Comparison of ENCODE assay signal across 10 cellular contexts in genomic region chr4:80074059-80074458, GRCh38. TPM values are rescaled to one million over a fixed set of nuclear protein-coding genes. Genes with fewer than 3 reads are reported as not detected.
DNase-seq lines count a peak whose midpoint lies in the region; ATAC-seq, FAIRE-seq and TF ChIP-seq lines count a peak whose summit lies in the region.
"Had no signal": no experiment of that assay in that cellular context is flagged by ENCODE, and none has a peak within 500 bp of the region (broad histone marks: within the 10 kb centered on the region; RNA-seq: fewer than 3 reads in every experiment).

No MANE protein-coding gene starts in this region.

- H3K4ac ChIP-seq in H9 (ENCODE audit: low read depth, low read length) = no peak overlapping the region

- H3K27ac Mint-ChIP-seq in GM23338 (no peak overlapping the region), nephron (peak overlapping the region; percentile 97 to 99 (median 99)), H9 (no peak overlapping the region)

- TF ChIP-seq CTCF in GM23338 (conservative IDR thresholded peaks at IDR 0.05; ENCODE audit: low read depth in 2 of 2) (no peak), GM12878 (IDR thresholded peaks at IDR 0.05 in 2 of 3, conservative IDR thresholded peaks at IDR 0.05 in 1 of 3; ENCODE audit: control insufficient read depth in 2 of 3, extremely low read depth in 1 of 3, insufficient read depth in 1 of 3, low read depth in 3 of 3, low read length in 3 of 3) (no peak), nephron (IDR thresholded peaks at IDR 0.05; ENCODE audit: unreplicated experiment in 3 of 3) (no peak), H9 (conservative IDR thresholded peaks at IDR 0.05) (no peak)

- H3K4me1 ChIP-seq in ACC112 (ENCODE audit: control insufficient read depth, insufficient read depth, low read length, unreplicated experiment) = peaks cover 41% of the 10 kb centered on the region
- H3K4me1 ChIP-seq in GM23338 (ENCODE audit: insufficient read depth) = peaks cover 22% of the 10 kb centered on the region
- peaks cover 48% of the 10 kb centered on the region for H3K4me1 ChIP-seq in GM12878 (ENCODE audit: control insufficient read depth, insufficient read depth, low read length)
- no peaks in the 10 kb centered on the region; the same call in 1 of the 2 replicates for H3K4me1 ChIP-seq in H9 (ENCODE audit: insufficient read depth, low read length)

- in situ Hi-C loops in GM12878 (cut with MboI) = loop anchor here (25.0 kb wide), 1 partner anchor 1312 kb away; no protein-coding TSS in a partner anchor

- H3K4me3 Mint-ChIP-seq in GM23338 = peak overlapping the region; percentile 91; the same call in 1 of the 3 replicates
- peak overlapping the region; percentile 24 to 98 (median 96) for H3K4me3 Mint-ChIP-seq in nephron
- no peak overlapping the region for H3K4me3 Mint-ChIP-seq in H9

- H3K79me2 ChIP-seq in ACC112 (ENCODE audit: control insufficient read depth, insufficient read depth, low read length, unreplicated experiment) (peaks cover 34% of the 10 kb centered on the region), GM23338 (replicated peaks; ENCODE audit: insufficient read depth) (no peaks in the 10 kb centered on the region), GM12878 (ENCODE audit: control insufficient read depth, insufficient read depth, low read length) (peaks cover 11% of the 10 kb centered on the region), H9 (ENCODE audit: insufficient read depth, low read length) (no peaks in the 10 kb centered on the region)

- no peaks in the 10 kb centered on the region for H3K79me1 ChIP-seq in H9 (ENCODE audit: insufficient read depth, low read depth, low read length, poor library complexity, severe bottlenecking)

- TF ChIP-seq RAD21 in GM12878 (IDR thresholded peaks at IDR 0.05; ENCODE audit: insufficient read depth, low read depth, low read length) = no peak

- H3K18ac ChIP-seq in H9 (ENCODE audit: insufficient read length, low read depth, low read length) = no peak overlapping the region

- TF ChIP-seq EP300 in GM12878 (IDR thresholded peaks at IDR 0.05; ENCODE audit: borderline replicate concordance in 1 of 2, control insufficient read depth in 1 of 2, low read depth in 2 of 2, low read length in 2 of 2) = no peak

- H4K20me1 ChIP-seq in GM23338 (replicated peaks; ENCODE audit: insufficient read depth) (no peaks in the 10 kb centered on the region), GM12878 (ENCODE audit: control insufficient read depth, insufficient read depth) (no peaks in the 10 kb centered on the region), H9 (ENCODE audit: control insufficient read depth, insufficient read depth, insufficient read length) (no peaks in the 10 kb centered on the region)

- SMC1A ChIA-PET in GM12878 (lab: Charles Lee; ENCODE audit: uncharacterized antibody, unreplicated experiment) = interaction anchor here (0.6 to 5.1 kb wide), 13 partner anchors 14 to 156 kb away, joined by 3 to 21 read pairs (median 4); no protein-coding TSS in a partner anchor

- no peaks in the 10 kb centered on the region for H3K9me2 ChIP-seq in GM23338 (ENCODE audit: insufficient read depth)

- FAIRE-seq in GM12878 (lab: Jason Lieb, UNC) (peak; percentile 47), RCC 7860 (lab: Jason Lieb, UNC) (no peak)
- FAIRE-seq: frontal cortex had no signal

- intact Hi-C loops in GM12878 (cut with micrococcal nuclease; ENCODE audit: unreplicated experiment) = loop anchor here (5.0 kb wide), 1 partner anchor 157 kb away; no protein-coding TSS in a partner anchor

- H3K23me2 ChIP-seq in H9 (ENCODE audit: insufficient read length, low read depth, low read length, poor library complexity, severe bottlenecking) = peaks cover 18% of the 10 kb centered on the region

- no peak overlapping the region for H3T11ph ChIP-seq in H9 (ENCODE audit: low read length)

- H3K27me3 ChIP-seq in ACC112 (ENCODE audit: insufficient read depth, low read length) (no peaks in the 10 kb centered on the region), GM23338 (ENCODE audit: insufficient read depth) (peaks cover 33% of the 10 kb centered on the region), GM12878 (replicated peaks in 1 of 2; ENCODE audit: control insufficient read depth in 2 of 2, insufficient read depth in 2 of 2, low read length in 1 of 2) (no peaks in the 10 kb centered on the region; a peak in 1 of 4 replicates), H9 (ENCODE audit: insufficient read depth, low read length) (no peaks in the 10 kb centered on the region)

- RAD21 ChIA-PET in GM12878 (lab: Charles Lee; ENCODE audit: unreplicated experiment) = interaction anchor here (0.6 to 3.9 kb wide), 14 partner anchors 9 to 382 kb away, joined by 3 to 24 read pairs (median 3); no protein-coding TSS in a partner anchor

- no peak overlapping the region for H4K91ac ChIP-seq in H9 (ENCODE audit: insufficient read length, low read depth, low read length)

- H3K27ac ChIP-seq in ACC112 (ENCODE audit: low read depth, low read length) (peak overlapping the region; percentile 88), GM23338 (ENCODE audit: low read depth) (no peak overlapping the region), GM12878 (ENCODE audit: control insufficient read depth, insufficient read depth) (peak overlapping the region; percentile 70), H9 (ENCODE audit: insufficient read length, low read depth, low read length) (no peak overlapping the region)

- no peak overlapping the region for H3K14ac ChIP-seq in H9 (ENCODE audit: insufficient read depth, low read length)

- H3K36me3 ChIP-seq in ACC112 (ENCODE audit: insufficient read depth, low read length) (0 out of 2 replicates have a peak, but pooled peaks cover 3% of the 10 kb centered on the region), GM23338 (ENCODE audit: insufficient read depth) (no peaks in the 10 kb centered on the region; the same call in 1 of the 2 replicates), GM12878 (ENCODE audit: control insufficient read depth in 2 of 2, insufficient read depth in 2 of 2, low read length in 1 of 2) (no peaks in the 10 kb centered on the region)

- H3K9ac ChIP-seq in GM12878 (ENCODE audit: control insufficient read depth, insufficient read depth, low read length) = no peak overlapping the region
- no peak overlapping the region for H3K9ac ChIP-seq in H9 (ENCODE audit: extremely low read depth, insufficient read length, low read length)

- no peak overlapping the region for H2BK5ac ChIP-seq in H9 (ENCODE audit: insufficient read length, low read length)

- POLR2A ChIA-PET in GM12878 (lab: Charles Lee) = interaction anchor here (0.6 to 1.6 kb wide), 4 partner anchors 10 to 18 kb away, joined by 3 to 9 read pairs (median 4); no protein-coding TSS in a partner anchor

- ATAC-seq in GM23338 = no peak
- no peak for ATAC-seq in GM12878

- H3K4me3 ChIP-seq in ACC112 (ENCODE audit: low read depth, low read length) = 0 out of 2 replicates have a peak overlapping the region, but pooled peaks have one; percentile 81
- H3K4me3 ChIP-seq in GM23338 = no peak overlapping the region
- no peak overlapping the region for H3K4me3 ChIP-seq in GM12878

- no peak overlapping the region for H2BK12ac ChIP-seq in H9 (ENCODE audit: insufficient read length, low read depth, low read length)

- H2AFZ ChIP-seq in ACC112 (ENCODE audit: low read length, unreplicated experiment) (no peak overlapping the region), GM23338 (no peak overlapping the region), GM12878 (ENCODE audit: control insufficient read depth, low read depth, low read length) (peak overlapping the region; percentile 86; the same call in 1 of the 2 replicates), H9 (ENCODE audit: low read length) (no peak overlapping the region)

- H3F3A ChIP-seq in GM23338 (replicated peaks; ENCODE audit: low read depth) = no peaks in the 10 kb centered on the region

- H2BK120ac ChIP-seq in H9 (ENCODE audit: low read depth, low read length, poor library complexity, severe bottlenecking) = no peak overlapping the region

- no peak overlapping the region for H4K5ac ChIP-seq in H9 (ENCODE audit: insufficient read length, low read depth, low read length)

- CTCF ChIA-PET in GM12878 (lab: Yijun Ruan, JAX) = interaction anchor here (0.6 to 2.7 kb wide), 4 partner anchors 16 to 157 kb away, joined by 3 to 11 read pairs (median 4); no protein-coding TSS in a partner anchor

- BruUV-seq in GM12878 (replicated peaks; lab: Mats Ljungman, UMichigan) = no TSS peak

- H2BK20ac ChIP-seq in H9 (ENCODE audit: low read depth, low read length, poor library complexity, severe bottlenecking) = no peak overlapping the region

- H3K9me3 Mint-ChIP-seq in GM23338 = peaks cover 2% of the 10 kb centered on the region; the same call in 1 of the 3 replicates
- peaks cover 2% of the 10 kb centered on the region for H3K9me3 Mint-ChIP-seq in nephron
- H3K9me3 Mint-ChIP-seq in H9 = peaks cover 0 to 2% of the 10 kb centered on the region in 2 experiments; a peak in 3 of 5 replicates

- H3K56ac ChIP-seq in H9 (ENCODE audit: insufficient read length, low read depth, low read length) = no peak overlapping the region

- DNase-seq in GM23338 (ENCODE audit: low spot score) (no peak), GM12878 (ENCODE audit: low read depth, low spot score) (no peak), RCC 7860 (ENCODE audit: low spot score) (no peak), GDM1 (lab: John Stamatoyannopoulos, UW) (no peak), hypothalamus (lab: John Stamatoyannopoulos, UW) (no peak), H9 (no peak)
- DNase-seq: C1 segment of cervical spinal cord had no signal

- no peak overlapping the region for H2BK15ac ChIP-seq in H9 (ENCODE audit: low read depth, low read length)

- no peak overlapping the region for H2AK5ac ChIP-seq in H9 (ENCODE audit: insufficient read length, low read length)

- H4K8ac ChIP-seq in H9 (replicated peaks; ENCODE audit: insufficient read length, low read depth, low read length) = no peak overlapping the region

- peaks cover 23% of the 10 kb centered on the region for H3K4me1 Mint-ChIP-seq in GM23338
- H3K4me1 Mint-ChIP-seq in nephron = peaks cover 45% of the 10 kb centered on the region
- peaks cover 13 to 14% of the 10 kb centered on the region in 2 experiments for H3K4me1 Mint-ChIP-seq in H9

- no peak overlapping the region for H3K4me2 ChIP-seq in GM23338
- peak overlapping the region; percentile 93 for H3K4me2 ChIP-seq in GM12878 (ENCODE audit: control insufficient read depth, insufficient read depth)
- H3K4me2 ChIP-seq in H9 (ENCODE audit: insufficient read depth, insufficient read length, low read length) = no peak overlapping the region

- no peak for TF ChIP-seq POLR2A in GM12878 (IDR thresholded peaks at IDR 0.05; ENCODE audit: low read depth, low read length)

- H3K9me3 ChIP-seq in GM12878 (replicated peaks; ENCODE audit: control insufficient read depth, insufficient read depth, low read length) (no peaks in the 10 kb centered on the region), H9 (ENCODE audit: control insufficient read depth, low read depth, low read length) (no peaks in the 10 kb centered on the region)

- H3K36me3 Mint-ChIP-seq in GM23338 (ENCODE audit: low read depth) = no peaks in the 10 kb centered on the region
- peaks cover 12% of the 10 kb centered on the region for H3K36me3 Mint-ChIP-seq in nephron (ENCODE audit: low read depth)
- H3K36me3 Mint-ChIP-seq in H9 (ENCODE audit: insufficient read depth in 1 of 3, low read depth in 3 of 3) = peaks cover 0 to 4% (median 0%) of the 10 kb centered on the region in 3 experiments; a peak in 1 of 7 replicates

- no peak overlapping the region for H3K23ac ChIP-seq in H9 (ENCODE audit: insufficient read length, low read depth, low read length)

- H3K27me3 Mint-ChIP-seq in GM23338 (ENCODE audit: insufficient read depth, low read depth, poor library complexity) = peaks cover 17% of the 10 kb centered on the region
- H3K27me3 Mint-ChIP-seq in nephron (ENCODE audit: low read depth) = no peaks in the 10 kb centered on the region
- H3K27me3 Mint-ChIP-seq in H9 (ENCODE audit: low read depth) = peaks cover 41% of the 10 kb centered on the region

RNA-seq across cellular contexts. Expression of gene ANTXR2, which starts 1.0 kb away (rescaled TPM):
- total RNA-seq in GM23338 (2014; rRNA removed; shearing (Covaris generic)) = 4.8 and 5.3 TPM in 2 replicates
- polyA plus RNA-seq in GM23338 (2016; fragmentation: Nextera tagmentation; extraction: Ambion mirVana) = 1.3 and 2.0 TPM in 2 replicates
- 27.5 and 36.1 TPM in 2 replicates for total RNA-seq in GM12878 (2013; cell fraction: nucleolus; rRNA removed)
- total RNA-seq in GM12878 (2014; rRNA removed) = 4.7 TPM in 2 replicates
- total RNA-seq in GM12878 (2014; rRNA removed; fragmentation: Illumina TruSeq; extraction: Trizol) = 5.9 and 7.7 TPM in 2 replicates
- total RNA-seq in GM12878 (2021) = 7.7 and 8.9 TPM in 2 replicates
- polyA plus RNA-seq in GM12878 (2011; ENCODE audit: low read depth) = 2.2 TPM
- 5.6 and 9.8 TPM in 2 replicates for polyA plus RNA-seq in GM12878 (2011; rRNA removed)
- polyA plus RNA-seq in GM12878 (2011; cell fraction: cytosol; rRNA removed) = 2.1 and 2.2 TPM in 2 replicates
- polyA plus RNA-seq in GM12878 (2011; cell fraction: nucleus; rRNA removed) = 4.7 and 4.8 TPM in 2 replicates
- 4.4 TPM in 2 replicates for polyA plus RNA-seq in GM12878 (2012)
- 8.3 and 9.6 TPM in 2 replicates for polyA plus RNA-seq in GM12878 (2014; fragmentation: Illumina TruSeq; extraction: Trizol)
- 1 to 10 TPM; 1.4 to 1.5 TPM for polyA plus RNA-seq in GM12878 (2014; fragmentation: Nextera tagmentation; extraction: Ambion mirVana)
- polyA plus RNA-seq in GM12878 (2014; rRNA removed) = 3.3 and 5.4 TPM in 2 replicates
- 1 to 10 TPM; 8.1 to 8.6 TPM for polyA plus RNA-seq in GM12878 (2016; fragmentation: Nextera tagmentation; extraction: Ambion mirVana)
- polyA minus RNA-seq in GM12878 (2011; rRNA and poly(A)+ RNA removed) = 7.8 and 8.3 TPM in 2 replicates
- polyA minus RNA-seq in GM12878 (2011; cell fraction: cytosol; rRNA and poly(A)+ RNA removed) = 2.0 and 2.4 TPM in 2 replicates
- 7.7 and 13.9 TPM in 2 replicates for polyA minus RNA-seq in GM12878 (2011; cell fraction: nucleus; rRNA and poly(A)+ RNA removed)
- 4.7 and 5.3 TPM in 2 replicates for total RNA-seq in H9 (2021)

Comparison
In these comparisons a context has a peak if more than half of its experiments do, and no peak if none do; other contexts are left out.
1. H3K27ac ChIP-seq: peak in ACC112 (single experiment) and GM12878 (single experiment); none in GM23338 (single experiment) and H9 (single experiment).
2. H3K27ac Mint-ChIP-seq: peak in nephron (3 of 3); none in GM23338 (single experiment) and H9 (0 of 3).
3. H3K4me3 Mint-ChIP-seq: peak in GM23338 (single experiment) and nephron (3 of 3); none in H9 (0 of 2).